18 cellular contexts compared by ENCODE assay signal in genomic region chr22:25741692-25742626, GRCh38. TPM values are rescaled to one million over a fixed set of nuclear protein-coding genes. Genes with fewer than 3 reads are reported as not detected.
A peak's percentile ranks its signal among the peaks of the same experiment; 100 is the strongest.
DNase-seq lines count a peak whose midpoint lies in the region; ATAC-seq and TF ChIP-seq lines count a peak whose summit lies in the region.
"Had no signal": no experiment of that assay in that cellular context is flagged by ENCODE, and none has a peak within 500 bp of the region (broad histone marks: within the 10 kb centered on the region; RNA-seq: fewer than 3 reads in every experiment).

A gene with protein sequence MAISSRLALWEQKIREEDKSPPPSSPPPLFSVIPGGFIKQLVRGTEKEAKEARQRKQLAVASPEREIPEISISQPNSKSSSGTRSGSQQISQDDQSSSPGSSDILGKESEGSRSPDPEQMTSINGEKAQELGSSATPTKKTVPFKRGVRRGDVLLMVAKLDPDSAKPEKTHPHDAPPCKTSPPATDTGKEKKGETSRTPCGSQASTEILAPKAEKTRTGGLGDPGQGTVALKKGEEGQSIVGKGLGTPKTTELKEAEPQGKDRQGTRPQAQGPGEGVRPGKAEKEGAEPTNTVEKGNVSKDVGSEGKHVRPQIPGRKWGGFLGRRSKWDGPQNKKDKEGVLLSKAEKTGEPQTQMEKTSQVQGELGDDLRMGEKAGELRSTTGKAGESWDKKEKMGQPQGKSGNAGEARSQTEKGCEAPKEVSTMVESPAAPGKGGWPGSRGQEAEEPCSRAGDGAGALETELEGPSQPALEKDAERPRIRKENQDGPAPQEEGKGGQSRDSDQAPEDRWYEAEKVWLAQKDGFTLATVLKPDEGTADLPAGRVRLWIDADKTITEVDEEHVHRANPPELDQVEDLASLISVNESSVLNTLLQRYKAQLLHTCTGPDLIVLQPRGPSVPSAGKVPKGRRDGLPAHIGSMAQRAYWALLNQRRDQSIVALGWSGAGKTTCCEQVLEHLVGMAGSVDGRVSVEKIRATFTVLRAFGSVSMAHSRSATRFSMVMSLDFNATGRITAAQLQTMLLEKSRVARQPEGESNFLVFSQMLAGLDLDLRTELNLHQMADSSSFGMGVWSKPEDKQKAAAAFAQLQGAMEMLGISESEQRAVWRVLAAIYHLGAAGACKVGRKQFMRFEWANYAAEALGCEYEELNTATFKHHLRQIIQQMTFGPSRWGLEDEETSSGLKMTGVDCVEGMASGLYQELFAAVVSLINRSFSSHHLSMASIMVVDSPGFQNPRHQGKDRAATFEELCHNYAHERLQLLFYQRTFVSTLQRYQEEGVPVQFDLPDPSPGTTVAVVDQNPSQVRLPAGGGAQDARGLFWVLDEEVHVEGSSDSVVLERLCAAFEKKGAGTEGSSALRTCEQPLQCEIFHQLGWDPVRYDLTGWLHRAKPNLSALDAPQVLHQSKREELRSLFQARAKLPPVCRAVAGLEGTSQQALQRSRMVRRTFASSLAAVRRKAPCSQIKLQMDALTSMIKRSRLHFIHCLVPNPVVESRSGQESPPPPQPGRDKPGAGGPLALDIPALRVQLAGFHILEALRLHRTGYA (N-terminal part only) (plus strand): TSS chr22:25742188. CDS start chr22:25761093, 18,905 bp downstream.

- intact Hi-C loops in cardiac septum (cut with DNase I): no loop called here

- peak within 1 kb of the TSS; percentile 73 for H2AFZ ChIP-seq in OCI-LY3 (ENCODE audit: low read depth, low read length)

- peak within 1 kb of the TSS; percentile 81 for H3K27ac Mint-ChIP-seq in T-helper 2 cell treated with Interferon-gamma antibody and Interleukin-4, amounts not matched to agents 5 μg/mL and 100 μg/mL, for 36 hours
- H3K27ac Mint-ChIP-seq: CD8-positive, alpha-beta T cell; progenitor cell of endocrine pancreas had no signal

- H3K4me3 ChIP-seq in OCI-LY3 (ENCODE audit: low read length) (peak within 1 kb of the TSS; percentile 86), skeletal muscle cell (ENCODE audit: low read depth, low read length) (peak within 1 kb of the TSS; percentile 53)
- H3K4me3 ChIP-seq: HAP-1, mucosa of descending colon had no signal

- peak; percentile 15; the same call in 1 of the 2 replicates for TF ChIP-seq CTCF in OCI-LY3 (IDR thresholded peaks at IDR 0.05; ENCODE audit: low read depth, low read length)

- H3K27ac ChIP-seq in OCI-LY3 (ENCODE audit: low read length): peak within 1 kb of the TSS; percentile 74
- H3K27ac ChIP-seq: brain microvascular endothelial cell had no signal

- no peak for ATAC-seq in GM18517 (IDR thresholded peaks at IDR 0.05; ENCODE audit: unreplicated experiment)
- ATAC-seq: CD8-positive, alpha-beta T cell; mucosa of descending colon; SK-N-SH treated with all-trans-retinoic acid at 6 μM for 48 hours had no signal

- DNase-seq in T-helper 2 cell treated with Interferon-gamma antibody and Interleukin-4, amounts not matched to agents 5 μg/mL and 100 μg/mL, for 36 hours (ENCODE audit: low spot score): no peak
- DNase-seq in T-helper 2 cell: no peak
- peak; percentile 90 for DNase-seq in cardiac septum (ENCODE audit: low spot score)
- no peak for DNase-seq in skeletal muscle cell (ENCODE audit: low read depth)
- no peak for DNase-seq in HPDE6-E6E7 (ENCODE audit: extremely low spot score)
- DNase-seq in NCI-H128 (lab: John Stamatoyannopoulos, UW; ENCODE audit: unreplicated experiment): no peak
- DNase-seq: 8988T; brain microvascular endothelial cell; CD8-positive, alpha-beta T cell; effector CD4-positive, alpha-beta T cell; GF-D8; mucosa of descending colon; NCI-H2107 had no signal

- H3K9ac ChIP-seq in OCI-LY3 (ENCODE audit: low read length): peak within 1 kb of the TSS; percentile 89

- peaks cover 54% of the 10 kb centered on the region for H3K4me1 Mint-ChIP-seq in T-helper 2 cell treated with Interferon-gamma antibody and Interleukin-4, amounts not matched to agents 5 μg/mL and 100 μg/mL, for 36 hours (ENCODE audit: low read depth)

- no peaks in the 10 kb centered on the region for H3K27me3 ChIP-seq in OCI-LY3 (ENCODE audit: low read depth, low read length)
- H3K27me3 ChIP-seq: brain microvascular endothelial cell had no signal

- peaks cover 43% of the 10 kb centered on the region for H3K4me1 ChIP-seq in OCI-LY3 (ENCODE audit: low read length)
- H3K4me1 ChIP-seq: HAP-1 had no signal

- no peaks in the 10 kb centered on the region for H3K27me3 Mint-ChIP-seq in T-helper 2 cell treated with Interferon-gamma antibody and Interleukin-4, amounts not matched to agents 5 μg/mL and 100 μg/mL, for 36 hours (ENCODE audit: low read depth)

- peaks cover 10% of the 10 kb centered on the region; the same call in 1 of the 2 replicates for H4K20me1 ChIP-seq in OCI-LY3 (ENCODE audit: insufficient read depth, low read length)

- peaks cover 20% of the 10 kb centered on the region for H3K36me3 ChIP-seq in OCI-LY3 (replicated peaks; ENCODE audit: low read depth, low read length)
- H3K36me3 ChIP-seq: brain microvascular endothelial cell, HAP-1 had no signal

- no peak within 1 kb of the TSS for H3K4me3 Mint-ChIP-seq in T-helper 2 cell treated with Interferon-gamma antibody and Interleukin-4, amounts not matched to agents 5 μg/mL and 100 μg/mL, for 36 hours
- H3K4me3 Mint-ChIP-seq: CD8-positive, alpha-beta T cell had no signal

- H3K36me3 Mint-ChIP-seq in T-helper 2 cell treated with Interferon-gamma antibody and Interleukin-4, amounts not matched to agents 5 μg/mL and 100 μg/mL, for 36 hours (ENCODE audit: low read depth): peaks cover 33% of the 10 kb centered on the region
- H3K36me3 Mint-ChIP-seq: CD8-positive, alpha-beta T cell had no signal

- peaks cover 7% of the 10 kb centered on the region for H3K9me3 Mint-ChIP-seq in T-helper 2 cell treated with Interferon-gamma antibody and Interleukin-4, amounts not matched to agents 5 μg/mL and 100 μg/mL, for 36 hours
- H3K9me3 Mint-ChIP-seq: CD8-positive, alpha-beta T cell had no signal

- peak within 1 kb of the TSS; percentile 98 for H3K4me2 ChIP-seq in OCI-LY3 (ENCODE audit: low read length)

- no peaks in the 10 kb centered on the region for H3K9me3 ChIP-seq in OCI-LY3 (ENCODE audit: insufficient read depth, low read length)
- H3K9me3 ChIP-seq: HAP-1, mucosa of descending colon had no signal

- H3K79me2 ChIP-seq in OCI-LY3 (ENCODE audit: low read length): peaks cover 57% of the 10 kb centered on the region

RNA-seq across cellular contexts. Expression of the gene that starts here (rescaled TPM):
- total RNA-seq in cardiac septum: 254 TPM
